ENCODE assay signal across 11 cellular contexts in genomic region chr9:108444400-108445358, GRCh38.
DNase-seq lines count a peak whose midpoint lies in the region; ATAC-seq and TF ChIP-seq lines count a peak whose summit lies in the region.
"Had no signal": no experiment of that assay in that cellular context is flagged by ENCODE, and none has a peak within 500 bp of the region (broad histone marks: within the 10 kb centered on the region; RNA-seq: fewer than 3 reads in every experiment).

No MANE protein-coding gene starts in this region.

- H3K27ac ChIP-seq in CD8-positive, alpha-beta T cell (ENCODE audit: low read depth, low read length): no peak overlapping the region

- in situ Hi-C loops in T47D (cut with HindIII; ENCODE audit: low pct_unique_long_range_greater_than_20kb, low sequenced_read_pairs): no loop called here

- ATAC-seq in CD8-positive, alpha-beta T cell: no peak
- no peak for ATAC-seq in GM19351 (IDR thresholded peaks at IDR 0.05; ENCODE audit: unreplicated experiment)

- CTCF ChIA-PET in BJ (lab: Yijun Ruan, JAX): interaction anchor here (1.5 to 3.7 kb wide), 2 partner anchors 23 to 120 kb away, joined by 4 to 22 read pairs; no protein-coding TSS in a partner anchor
- CTCF ChIA-PET in CD8-positive, alpha-beta T cell (lab: Charles Lee): interaction anchor here (1.2 kb wide), 1 partner anchor 11 kb away, joined by 3 read pairs; no protein-coding TSS in a partner anchor

- H3K27me3 ChIP-seq in BJ (ENCODE audit: control insufficient read depth, insufficient read depth, low read length): no peaks in the 10 kb centered on the region
- H3K27me3 ChIP-seq in CD8-positive, alpha-beta T cell (ENCODE audit: insufficient read depth, low read length): no peaks in the 10 kb centered on the region

- POLR2A ChIA-PET in BJ (lab: Charles Lee): interaction anchor here (0.7 to 0.8 kb wide), 2 partner anchors 342 to 816 kb away, joined by 3 read pairs; no protein-coding TSS in a partner anchor
- POLR2A ChIA-PET in CD8-positive, alpha-beta T cell (lab: Charles Lee): no interaction called here

- no peaks in the 10 kb centered on the region for H3K36me3 ChIP-seq in BJ (ENCODE audit: control insufficient read depth, insufficient read depth, low read length)
- H3K36me3 ChIP-seq in CD8-positive, alpha-beta T cell (ENCODE audit: insufficient read depth, low read length): no peaks in the 10 kb centered on the region

- no peaks in the 10 kb centered on the region for H3K4me1 ChIP-seq in CD8-positive, alpha-beta T cell (ENCODE audit: insufficient read depth, low read length)

- no peaks in the 10 kb centered on the region for H3K9me3 ChIP-seq in CD8-positive, alpha-beta T cell (ENCODE audit: low read length)

- H3K27ac Mint-ChIP-seq in T-helper 2 cell treated with Interferon-gamma antibody and Interleukin-4, amounts not matched to agents 5 μg/mL and 100 μg/mL, for 36 hours: no peak overlapping the region
- no peak overlapping the region for H3K27ac Mint-ChIP-seq in CD8-positive, alpha-beta T cell
- H3K27ac Mint-ChIP-seq: dendritic cell treated with granulocyte-macrophage colony-stimulating factor and Interleukin-4, amounts not matched to agents 40 ng/mL and 50 ng/mL, for 4 days had no signal

- intact Hi-C loops in CD8-positive, alpha-beta T cell (cut with DNase I, micrococcal nuclease): no loop called here

- no peaks in the 10 kb centered on the region for H3K27me3 Mint-ChIP-seq in T-helper 2 cell treated with Interferon-gamma antibody and Interleukin-4, amounts not matched to agents 5 μg/mL and 100 μg/mL, for 36 hours (ENCODE audit: low read depth)
- no peaks in the 10 kb centered on the region for H3K27me3 Mint-ChIP-seq in CD8-positive, alpha-beta T cell (ENCODE audit: low read depth)

- H3K4me1 Mint-ChIP-seq in T-helper 2 cell treated with Interferon-gamma antibody and Interleukin-4, amounts not matched to agents 5 μg/mL and 100 μg/mL, for 36 hours (ENCODE audit: low read depth): no peaks in the 10 kb centered on the region
- H3K4me1 Mint-ChIP-seq in CD8-positive, alpha-beta T cell (ENCODE audit: low read depth): no peaks in the 10 kb centered on the region

- H3K9me3 Mint-ChIP-seq in T-helper 2 cell treated with Interferon-gamma antibody and Interleukin-4, amounts not matched to agents 5 μg/mL and 100 μg/mL, for 36 hours: no peaks in the 10 kb centered on the region
- H3K9me3 Mint-ChIP-seq in CD8-positive, alpha-beta T cell: peaks cover 15% of the 10 kb centered on the region
- H3K9me3 Mint-ChIP-seq: dendritic cell treated with granulocyte-macrophage colony-stimulating factor and Interleukin-4, amounts not matched to agents 40 ng/mL and 50 ng/mL, for 4 days had no signal

- H3K4me3 Mint-ChIP-seq in T-helper 2 cell treated with Interferon-gamma antibody and Interleukin-4, amounts not matched to agents 5 μg/mL and 100 μg/mL, for 36 hours: no peak overlapping the region
- no peak overlapping the region for H3K4me3 Mint-ChIP-seq in CD8-positive, alpha-beta T cell
- H3K4me3 Mint-ChIP-seq: dendritic cell treated with granulocyte-macrophage colony-stimulating factor and Interleukin-4, amounts not matched to agents 40 ng/mL and 50 ng/mL, for 4 days had no signal

- no peak for TF ChIP-seq CTCF in BJ (IDR thresholded peaks at IDR 0.05; ENCODE audit: insufficient read depth, low read depth, low read length)
- TF ChIP-seq CTCF in CD8-positive, alpha-beta T cell (IDR thresholded peaks at IDR 0.05): no peak

- peak overlapping the region; percentile 5; the same call in 1 of the 2 replicates for H3K4me3 ChIP-seq in BJ (ENCODE audit: low read depth, low read length)
- H3K4me3 ChIP-seq in CD8-positive, alpha-beta T cell (ENCODE audit: low read depth, low read length): no peak overlapping the region

- DNase-seq in BJ (ENCODE audit: low read depth) (peak; percentile 93), NCI-H2029 (lab: John Stamatoyannopoulos, UW) (peak; percentile 75), T47D (ENCODE audit: low read depth in 1 of 2, low spot score in 1 of 2) (peak; percentile 31 to 74), myocyte (ENCODE audit: low read depth) (peak; percentile 68), NCI-H1436 (lab: John Stamatoyannopoulos, UW) (no peak)
- DNase-seq in T-helper 2 cell treated with Interferon-gamma antibody and Interleukin-4, amounts not matched to agents 5 μg/mL and 100 μg/mL, for 36 hours (ENCODE audit: low spot score): no peak
- no peak for DNase-seq in CD8-positive, alpha-beta T cell
- DNase-seq: right cardiac atrium, T-helper 2 cell had no signal

- no peaks in the 10 kb centered on the region for H3K36me3 Mint-ChIP-seq in T-helper 2 cell treated with Interferon-gamma antibody and Interleukin-4, amounts not matched to agents 5 μg/mL and 100 μg/mL, for 36 hours (ENCODE audit: low read depth)
- H3K36me3 Mint-ChIP-seq in CD8-positive, alpha-beta T cell: no peaks in the 10 kb centered on the region

Comparison
In these comparisons a context has a peak if more than half of its experiments do, and no peak if none do; other contexts are left out.
1. DNase-seq: peak in BJ (single experiment), NCI-H2029 (single experiment), T47D (2 of 2) and myocyte (single experiment); none in T-helper 2 cell treated with Interferon-gamma antibody and Interleukin-4, amounts not matched to agents 5 μg/mL and 100 μg/mL, for 36 hours (single experiment), CD8-positive, alpha-beta T cell (0 of 7) and NCI-H1436 (single experiment).